Comparison of ENCODE assay signal across 14 cellular contexts in genomic region chr11:114165326-114166230, GRCh38.
DNase-seq lines count a peak whose midpoint lies in the region; ATAC-seq and TF ChIP-seq lines count a peak whose summit lies in the region.
"Had no signal": no experiment of that assay in that cellular context is flagged by ENCODE, and none has a peak within 500 bp of the region (broad histone marks: within the 10 kb centered on the region; RNA-seq: fewer than 3 reads in every experiment).

No MANE protein-coding gene starts in this region.

- CTCF ChIA-PET in activated CD8-positive, alpha-beta memory T cell treated with anti-CD3 and anti-CD28 coated beads, Interleukin-2, amount 10 ng/mL, durations not matched to agents 7 days and 5 days (lab: Charles Lee), result interaction anchor here (0.9 to 7.3 kb wide), 7 partner anchors 12 to 98 kb away, joined by 3 to 63 read pairs (median 3); no protein-coding TSS in a partner anchor

- DNase-seq in activated CD8-positive, alpha-beta memory T cell treated with anti-CD3 and anti-CD28 coated beads, Interleukin-2, amount 10 ng/mL, durations not matched to agents 7 days and 5 days, result no peak
- DNase-seq in activated CD8-positive, alpha-beta memory T cell treated with anti-CD3 and anti-CD28 coated beads for 24 hours, result no peak
- DNase-seq in naive B cell (no peak), tibial artery (peak in 1 of 2 donors; percentile 61), anterior cingulate cortex (lab: John Stamatoyannopoulos, UW) (no peak)
- DNase-seq: activated CD4-positive, alpha-beta T cell treated with anti-CD3 and anti-CD28 coated beads, Interleukin-2, amount 50 U/mL, for 4 hours; central memory CD4-positive, alpha-beta T cell; foreskin keratinocyte; GDM1; GOT3; NCI-H510A had no signal

- peaks cover 0 to 15% (median 14%) of the 10 kb centered on the region in 3 donors for H3K36me3 ChIP-seq in tibial artery

- peaks cover 58% of the 10 kb centered on the region for H3K4me1 Mint-ChIP-seq in activated CD8-positive, alpha-beta memory T cell treated with anti-CD3 and anti-CD28 coated beads, Interleukin-2, amount 10 ng/mL, durations not matched to agents 7 days and 5 days
- H3K4me1 Mint-ChIP-seq in brain (peaks cover 100% of the 10 kb centered on the region), naive B cell (peaks cover 76 to 98% (median 97%) of the 10 kb centered on the region in 3 donors)

- peaks cover 20 to 98% (median 94%) of the 10 kb centered on the region in 4 donors for H3K4me1 ChIP-seq in tibial artery

- H3K27ac Mint-ChIP-seq in activated CD8-positive, alpha-beta memory T cell treated with anti-CD3 and anti-CD28 coated beads, Interleukin-2, amount 10 ng/mL, durations not matched to agents 7 days and 5 days, result peak overlapping the region; percentile 23
- peak overlapping the region; percentile 55 to 97 (median 90) for H3K27ac Mint-ChIP-seq in brain
- peak overlapping the region; percentile 17 to 95 (median 80) for H3K27ac Mint-ChIP-seq in naive B cell

- TF ChIP-seq CTCF in brain (conservative IDR thresholded peaks at IDR 0.05) (no peak), tibial artery (IDR thresholded peaks at IDR 0.05) (no peak)

- H3K36me3 Mint-ChIP-seq in activated CD8-positive, alpha-beta memory T cell treated with anti-CD3 and anti-CD28 coated beads, Interleukin-2, amount 10 ng/mL, durations not matched to agents 7 days and 5 days, result peaks cover 3% of the 10 kb centered on the region
- H3K36me3 Mint-ChIP-seq in brain (no peaks in the 10 kb centered on the region), naive B cell (peaks cover 0 to 8% of the 10 kb centered on the region in 2 donors)

- H3K9me3 ChIP-seq in tibial artery, result no peaks in the 10 kb centered on the region

- H3K27me3 Mint-ChIP-seq in activated CD8-positive, alpha-beta memory T cell treated with anti-CD3 and anti-CD28 coated beads, Interleukin-2, amount 10 ng/mL, durations not matched to agents 7 days and 5 days, result no peaks in the 10 kb centered on the region
- peaks cover 10% of the 10 kb centered on the region for H3K27me3 Mint-ChIP-seq in brain
- no peaks in the 10 kb centered on the region for H3K27me3 Mint-ChIP-seq in naive B cell

- H3K4me3 Mint-ChIP-seq in activated CD8-positive, alpha-beta memory T cell treated with anti-CD3 and anti-CD28 coated beads, Interleukin-2, amount 10 ng/mL, durations not matched to agents 7 days and 5 days, result no peak overlapping the region
- H3K4me3 Mint-ChIP-seq in brain (peak overlapping the region in 3 of 5 experiments; percentile 2 to 33 (median 32)), naive B cell (peak overlapping the region; percentile 0 to 82 (median 70))

- H3K9me3 Mint-ChIP-seq in activated CD8-positive, alpha-beta memory T cell treated with anti-CD3 and anti-CD28 coated beads, Interleukin-2, amount 10 ng/mL, durations not matched to agents 7 days and 5 days (ENCODE audit: low read depth), result no peaks in the 10 kb centered on the region
- H3K9me3 Mint-ChIP-seq in brain, result peaks cover 0 to 11% (median 0%) of the 10 kb centered on the region in 5 experiments
- no peaks in the 10 kb centered on the region for H3K9me3 Mint-ChIP-seq in naive B cell

- intact Hi-C loops in tibial artery (cut with DNase I; ENCODE audit: low total_unique reads), result loop anchor here (10.0 kb wide), 1 partner anchor 139 kb away; no protein-coding TSS in a partner anchor

- H3K27me3 ChIP-seq in tibial artery, result no peaks in the 10 kb centered on the region

- H3K27ac ChIP-seq in tibial artery, result peak overlapping the region; percentile 94 to 95

- no peak for ATAC-seq in activated CD8-positive, alpha-beta memory T cell treated with anti-CD3 and anti-CD28 coated beads, Interleukin-2, amount 10 ng/mL, durations not matched to agents 7 days and 5 days
- ATAC-seq in naive B cell (ENCODE audit: low read depth in 2 of 2) (no peak), HG03457 (IDR thresholded peaks at IDR 0.05; ENCODE audit: unreplicated experiment) (no peak), HG03439 (IDR thresholded peaks at IDR 0.05; ENCODE audit: unreplicated experiment) (no peak)
- ATAC-seq: foreskin keratinocyte had no signal

- no peak overlapping the region for H3K4me3 ChIP-seq in tibial artery

Comparison
In these comparisons a context has a peak if more than half of its experiments do, and no peak if none do; other contexts are left out.
1. H3K27ac Mint-ChIP-seq: peak in every context shown above with its lines; median percentile 90 in brain; 80 in naive B cell; 23 in activated CD8-positive, alpha-beta memory T cell treated with anti-CD3 and anti-CD28 coated beads, Interleukin-2, amount 10 ng/mL, durations not matched to agents 7 days and 5 days.